1 cellular context compared by ENCODE assay signal in genomic region chr17:81335388-81336157, GRCh38.
TF ChIP-seq lines count a peak whose summit lies in the region.

No MANE protein-coding gene starts in this region.

TF ChIP-seq in H1, 55 proteins besides CTCF, POLR2A, EP300 and RAD21 (continued from another document):
- TF ChIP-seq BACH1 (IDR thresholded peaks at IDR 0.05; ENCODE audit: low read length) (no peak), RBBP5 (IDR thresholded peaks at IDR 0.05; ENCODE audit: borderline replicate concordance, low read depth, low read length) (no peak), BRCA1 (IDR thresholded peaks at IDR 0.05; ENCODE audit: low read depth, low read length) (no peak), CHD1 (IDR thresholded peaks at IDR 0.05; ENCODE audit: low read depth, low read length) (no peak), SRF (IDR thresholded peaks at IDR 0.05; ENCODE audit: low read depth, low read length) (no peak), JUND (IDR thresholded peaks at IDR 0.05; ENCODE audit: low read length) (no peak), TEAD4 (IDR thresholded peaks at IDR 0.05; ENCODE audit: low read depth, low read length) (no peak), POLR2AphosphoS5 (IDR thresholded peaks at IDR 0.05; ENCODE audit: low read depth, low read length) (no peak)
